ENCODE assay signal across 1 cellular context in the genomic region with DNA sequence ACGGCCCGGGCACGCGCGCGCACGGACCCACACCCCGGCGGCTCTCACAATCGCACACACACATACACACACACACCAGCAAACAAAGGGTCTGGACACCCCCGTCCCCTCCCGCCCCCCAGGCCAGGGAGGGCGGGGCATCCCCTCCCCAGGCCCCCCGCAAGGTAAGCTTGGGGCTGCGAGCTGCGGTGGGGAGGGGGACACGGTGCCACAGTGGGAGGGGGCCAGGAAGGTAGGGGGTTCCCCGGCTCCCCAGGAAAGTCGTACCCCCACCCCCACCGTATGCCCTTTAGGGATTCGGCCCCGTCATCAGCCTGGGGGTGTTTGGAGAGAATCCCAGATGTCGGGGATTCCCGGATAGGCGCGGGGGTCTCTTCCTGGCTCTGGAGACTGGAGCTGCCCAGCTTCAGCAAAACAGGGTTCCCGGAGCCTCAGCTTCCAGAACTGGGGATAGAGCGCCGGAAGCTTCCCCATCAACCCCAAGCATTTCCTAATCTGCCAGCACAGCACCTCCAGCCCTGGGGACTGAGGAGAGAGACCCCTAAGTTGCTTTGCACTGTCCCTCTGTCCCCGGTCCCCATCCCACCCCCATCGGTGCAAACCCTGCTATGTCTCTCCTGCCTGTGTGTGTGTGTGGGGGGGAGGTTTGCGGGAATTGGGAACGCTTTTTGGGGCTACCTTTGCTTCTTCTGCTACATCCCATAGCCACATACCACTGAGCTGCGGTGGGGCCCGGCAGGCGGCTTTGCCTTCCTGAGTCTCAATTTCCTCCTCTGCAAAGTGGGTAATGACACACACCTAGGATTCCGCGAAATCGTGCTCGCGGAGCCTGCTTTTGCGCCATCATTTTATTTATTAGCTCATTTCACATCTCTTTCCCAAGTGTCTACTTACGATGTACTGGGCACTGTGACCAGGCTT.
A peak's percentile ranks its signal among the peaks of the same experiment; 100 is the strongest.
TF ChIP-seq lines count a peak whose summit lies in the region.

No MANE protein-coding gene starts in this region.

TF ChIP-seq in GM12878, 131 proteins besides CTCF, POLR2A, EP300 and RAD21:
- TF ChIP-seq IKZF2 (IDR thresholded peaks at IDR 0.05) (peak in 1 of 2 experiments; percentile 29; a peak in 2 of 4 replicates), IKZF1 (conservative IDR thresholded peaks at IDR 0.05) (peak; percentile 35; the same call in 1 of the 2 replicates), EGR1 (IDR thresholded peaks at IDR 0.05; ENCODE audit: borderline replicate concordance in 1 of 2, low read depth in 2 of 2, low read length in 2 of 2) (0 out of 3 replicates have a peak, but pooled peaks of 1 of the 2 experiments have one; percentile 3), ZBTB33 (IDR thresholded peaks at IDR 0.05) (peak; percentile 87), FOXM1 (IDR thresholded peaks at IDR 0.05; ENCODE audit: low read depth, low read length) (no peak), EED (IDR thresholded peaks at IDR 0.05; ENCODE audit: low read depth) (peak; percentile 59), CREB1 (IDR thresholded peaks at IDR 0.05; ENCODE audit: low read depth) (no peak), BHLHE40 (IDR thresholded peaks at IDR 0.05; ENCODE audit: borderline replicate concordance in 1 of 2, low read depth in 2 of 2, low read length in 1 of 2) (0 out of 4 replicates have a peak, but pooled peaks of 1 of the 2 experiments have one; percentile 56), HDGF (IDR thresholded peaks at IDR 0.05) (no peak), MXI1 (IDR thresholded peaks at IDR 0.05; ENCODE audit: low read depth, low read length) (0 out of 2 replicates have a peak, but pooled peaks have one; percentile 20), MLLT1 (IDR thresholded peaks at IDR 0.05) (peak; percentile 86), NRF1 (conservative IDR thresholded peaks at IDR 0.05; ENCODE audit: low read depth, low read length) (no peak)
TF ChIP-seq in GM12878: peak in this region for 8.
